ENCODE assay signal across 1 cellular context in genomic region chr11:44311339-44312261, GRCh38.
A peak's percentile ranks its signal among the peaks of the same experiment; 100 is the strongest.
TF ChIP-seq lines count a peak whose summit lies in the region.

No MANE protein-coding gene starts in this region.

TF ChIP-seq in H1, 55 proteins besides CTCF, POLR2A, EP300 and RAD21 (continued from another document):
- TF ChIP-seq RNF2 (IDR thresholded peaks at IDR 0.05; ENCODE audit: borderline replicate concordance, low read depth, low read length, missing control alignments, poor library complexity, severe bottlenecking) (peak; percentile 90), BRCA1 (IDR thresholded peaks at IDR 0.05; ENCODE audit: low read depth, low read length) (no peak), EZH2 (IDR thresholded peaks at IDR 0.05; ENCODE audit: low read depth, low read length, severe bottlenecking) (peak; percentile 97), KDM1A (IDR thresholded peaks at IDR 0.05; ENCODE audit: borderline replicate concordance, low read length) (peak; percentile 93)
TF ChIP-seq in H1: peak in this region for 6.
